1 cellular context compared by ENCODE assay signal in the genomic region with DNA sequence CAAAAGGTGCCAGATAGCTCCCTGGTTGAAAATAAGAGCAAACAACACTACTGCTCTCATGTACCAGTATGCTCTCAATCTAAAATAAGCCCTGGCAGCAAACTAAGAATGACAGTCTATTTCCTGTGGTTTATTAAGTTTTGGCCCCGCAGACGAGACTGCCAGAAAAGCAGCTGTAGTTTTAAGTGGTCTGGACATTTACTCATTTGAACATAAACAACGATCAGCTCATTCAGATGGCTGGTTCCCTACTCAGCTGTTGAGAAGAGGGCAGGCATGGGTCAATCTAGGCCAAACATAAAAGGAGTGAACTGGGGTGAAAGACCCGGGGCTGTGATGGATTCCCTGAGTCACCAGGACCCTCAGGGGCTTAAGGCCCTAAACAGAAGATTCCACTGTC.
TF ChIP-seq lines count a peak whose summit lies in the region.

No MANE protein-coding gene starts in this region.

TF ChIP-seq in endothelial cell of umbilical vein, 7 proteins besides CTCF, POLR2A, EP300 and RAD21:
- TF ChIP-seq JUN (IDR thresholded peaks at IDR 0.05; ENCODE audit: borderline replicate concordance, insufficient read depth, insufficient read length, low read depth) (no peak), MAX (IDR thresholded peaks at IDR 0.05; ENCODE audit: insufficient read depth, insufficient read length) (no peak), POLR2AphosphoS5 (IDR thresholded peaks at IDR 0.05; ENCODE audit: insufficient read depth, low read depth, low read length) (no peak), EZH2 (IDR thresholded peaks at IDR 0.05; ENCODE audit: borderline replicate concordance, low read depth, low read length, severe bottlenecking) (no peak), MYC (IDR thresholded peaks at IDR 0.05; ENCODE audit: low read depth, low read length) (no peak), GATA2 (IDR thresholded peaks at IDR 0.05; ENCODE audit: insufficient read depth, insufficient read length, low read depth, low read length) (no peak), FOS (IDR thresholded peaks at IDR 0.05; ENCODE audit: borderline replicate concordance, insufficient read depth, low read length) (no peak)
